Comparison of ENCODE assay signal across 9 cellular contexts in the genomic region with DNA sequence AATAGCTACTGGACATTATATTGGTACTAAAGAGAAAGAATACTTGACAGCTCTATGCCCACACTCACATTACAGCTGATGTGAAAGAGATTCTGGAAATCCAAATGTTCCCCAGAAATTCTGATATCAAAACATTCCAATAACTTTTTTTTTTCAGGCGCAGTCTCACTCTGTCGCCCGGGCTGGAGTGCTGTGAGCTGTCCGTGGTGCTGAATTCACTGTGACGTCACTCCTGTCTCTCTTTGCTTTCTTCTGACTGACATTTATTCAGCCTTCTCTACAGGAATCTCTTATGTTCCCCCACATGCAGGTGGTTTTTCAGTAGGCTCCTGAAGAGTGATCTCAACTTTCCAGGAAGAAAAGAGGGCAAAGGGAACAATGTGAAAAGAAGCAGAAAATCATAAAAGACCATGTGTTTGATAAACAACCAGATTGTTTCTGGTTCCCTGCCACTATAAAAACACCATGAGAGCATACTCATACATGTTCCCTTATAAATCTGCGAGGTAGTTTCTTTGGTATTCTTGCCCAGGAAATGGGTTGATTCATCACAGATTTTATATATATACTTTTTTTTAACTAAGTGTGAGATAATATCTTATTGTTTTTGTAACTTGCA.
DNase-seq lines count a peak whose midpoint lies in the region; ATAC-seq and TF ChIP-seq lines count a peak whose summit lies in the region.
"Had no signal": no experiment of that assay in that cellular context is flagged by ENCODE, and none has a peak within 500 bp of the region (broad histone marks: within the 10 kb centered on the region; RNA-seq: fewer than 3 reads in every experiment).

No MANE protein-coding gene starts in this region.

- in situ Hi-C loops in astrocyte of the spinal cord (cut with HindIII; ENCODE audit: low sequenced_read_pairs) = no loop called here

- H3K4me3 ChIP-seq in astrocyte of the spinal cord (ENCODE audit: low read depth, low read length) = no peak overlapping the region
- H3K4me3 ChIP-seq: BLaER1 treated with 17β-estradiol and CSF1 and Interleukin-3, amounts not matched to agents 10 nM and 100 nM had no signal

- ATAC-seq in HG03469 (IDR thresholded peaks at IDR 0.05; ENCODE audit: unreplicated experiment) (no peak), GM18517 (IDR thresholded peaks at IDR 0.05; ENCODE audit: unreplicated experiment) (no peak)

- TF ChIP-seq CTCF in astrocyte of the spinal cord (IDR thresholded peaks at IDR 0.05; ENCODE audit: low read depth, low read length) = no peak

- peak; percentile 65 for DNase-seq in activated gamma-delta T cell treated with Interleukin-2 at 50 U/mL for 16 hours
- no peak for DNase-seq in activated gamma-delta T cell (lab: John Stamatoyannopoulos, UW)
- peak; percentile 67 for DNase-seq in T-helper 9 cell
- DNase-seq in astrocyte of the spinal cord (ENCODE audit: low read depth, low spot score) = peak; percentile 53
- peak; percentile 74 for DNase-seq in islet precursor cell
- peak; percentile 58 to 61 for DNase-seq in stimulated activated CD4-positive, alpha-beta T cell treated with anti-CD3 and anti-CD28 coated beads, Interleukin-2, amount 100 ng/mL, for 48 hours
